In genomic region chrX:44218465-44218864, GRCh38 we compare ENCODE assay signal across 32 cellular contexts.
"Had no signal": no experiment of that assay in that cellular context is flagged by ENCODE, and none has a peak within 500 bp of the region (broad histone marks: within the 10 kb centered on the region; RNA-seq: fewer than 3 reads in every experiment).

No MANE protein-coding gene starts in this region.

- H3K9me3 ChIP-seq: neutrophil, psoas muscle, right lobe of liver, sigmoid colon, spleen, suprapubic skin, testis, tibial artery, transverse colon, upper lobe of right lung, uterus had no signal

- H3K9ac ChIP-seq: parathyroid adenoma had no signal

- H3K27me3 ChIP-seq: neutrophil, right lobe of liver, sigmoid colon, suprapubic skin, testis, tibial artery, transverse colon, upper lobe of right lung, uterus had no signal

- H3K4me1 Mint-ChIP-seq: naive thymus-derived CD8-positive, alpha-beta T cell; nephron progenitor cell; neural crest cell; stimulated activated memory B cell treated with anti-CD40 and anti-IgM and Interleukin-4, amounts not matched to agents 10 μg/mL and 1 μg/mL and 100 μg/mL, for 72 hours; stimulated activated naive CD8-positive, alpha-beta T cell treated with anti-CD3 and anti-CD28 coated beads, Interleukin-15, amount 100 ng/mL, for 72 hours had no signal

- H3K4me3 ChIP-seq: psoas muscle, right lobe of liver, sigmoid colon, smooth muscle cell, spleen, suprapubic skin, testis, tibial artery, transverse colon, upper lobe of right lung, uterus had no signal

- H3K27ac ChIP-seq: neutrophil, parathyroid adenoma, psoas muscle, right lobe of liver, sigmoid colon, spleen, suprapubic skin, testis, tibial artery, transverse colon, upper lobe of right lung, uterus had no signal

- ATAC-seq: naive thymus-derived CD8-positive, alpha-beta T cell; natural killer cell treated with Interleukin-12 subunit alpha and Interleukin-12 subunit beta and Interleukin-15 and Interleukin-18, amount 100 ng/mL, for 72 hours; psoas muscle; right cardiac atrium; right lobe of liver; stimulated activated memory B cell treated with anti-CD40 and anti-IgM and Interleukin-4, amounts not matched to agents 10 μg/mL and 1 μg/mL and 100 μg/mL, for 72 hours; stimulated activated naive CD8-positive, alpha-beta T cell treated with anti-CD3 and anti-CD28 coated beads, Interleukin-15, amount 100 ng/mL, for 72 hours; stimulated activated naive CD8-positive, alpha-beta T cell treated with anti-CD3 and anti-CD28 coated beads, Interleukin-15, Interleukin-2, amounts not matched to agents 100 U/mL and 50 U/mL, for 24 hours; upper lobe of right lung had no signal

- H3K9me3 Mint-ChIP-seq: natural killer cell treated with Interleukin-12 subunit alpha and Interleukin-12 subunit beta and Interleukin-15 and Interleukin-18, amount 100 ng/mL, for 72 hours; stimulated activated memory B cell treated with anti-CD40 and anti-IgM and Interleukin-4, amounts not matched to agents 10 μg/mL and 1 μg/mL and 100 μg/mL, for 72 hours; stimulated activated naive CD8-positive, alpha-beta T cell treated with anti-CD3 and anti-CD28 coated beads, Interleukin-15, amount 100 ng/mL, for 72 hours had no signal

- H3K79me2 ChIP-seq: parathyroid adenoma had no signal

- H3K36me3 Mint-ChIP-seq: natural killer cell treated with Interleukin-12 subunit alpha and Interleukin-12 subunit beta and Interleukin-15 and Interleukin-18, amount 100 ng/mL, for 72 hours; stimulated activated memory B cell treated with anti-CD40 and anti-IgM and Interleukin-4, amounts not matched to agents 10 μg/mL and 1 μg/mL and 100 μg/mL, for 72 hours; type B pancreatic cell had no signal

- H3K4me1 ChIP-seq: parathyroid adenoma, psoas muscle, right lobe of liver, spleen, testis, upper lobe of right lung, uterus had no signal

- H3K36me3 ChIP-seq: neutrophil, right lobe of liver, sigmoid colon, spleen, suprapubic skin, tibial artery, transverse colon, upper lobe of right lung, uterus had no signal

- DNase-seq: naive thymus-derived CD8-positive, alpha-beta T cell; nephron progenitor cell; nucleus accumbens; posterior cingulate gyrus; psoas muscle; right cardiac atrium; right lobe of liver; sigmoid colon; spleen; stimulated activated CD4-positive, alpha-beta T cell treated with anti-CD3 and anti-CD28 coated beads, Interleukin-12 subunit alpha, Interleukin-12 subunit beta, amount 100 ng/mL, for 4 hours; stimulated activated CD4-positive, alpha-beta T cell treated with anti-CD3 and anti-CD28 coated beads, Interleukin-1b, Interleukin-23, amount 100 ng/mL, for 48 hours; stimulated activated CD4-positive, alpha-beta T cell treated with anti-CD3 and anti-CD28 coated beads, Interleukin-4, amount 100 ng/mL, for 1 hour; stimulated activated CD4-positive, alpha-beta T cell treated with anti-CD3 and anti-CD28 coated beads, Interleukin-4, amount 100 ng/mL, for 4 hours; stimulated activated CD8-positive, alpha-beta memory T cell treated with anti-CD3 and anti-CD28 coated beads, Interleukin-4, amount 100 ng/mL, for 48 hours; stimulated activated naive CD4-positive, alpha-beta T cell; stimulated activated naive CD8-positive, alpha-beta T cell treated with anti-CD3 and anti-CD28 coated beads, Interleukin-15, amount 100 ng/mL, for 72 hours; stimulated activated naive CD8-positive, alpha-beta T cell treated with anti-CD3 and anti-CD28 coated beads, Interleukin-15, Interleukin-2, amounts not matched to agents 100 U/mL and 50 U/mL, for 24 hours; substantia nigra; testis; tibial artery; transverse colon; upper lobe of right lung; uterus had no signal

- H3K27ac Mint-ChIP-seq: naive thymus-derived CD8-positive, alpha-beta T cell; natural killer cell treated with Interleukin-12 subunit alpha and Interleukin-12 subunit beta and Interleukin-15 and Interleukin-18, amount 100 ng/mL, for 72 hours; nephron progenitor cell; progenitor cell of endocrine pancreas; stimulated activated memory B cell treated with anti-CD40 and anti-IgM and Interleukin-4, amounts not matched to agents 10 μg/mL and 1 μg/mL and 100 μg/mL, for 72 hours; stimulated activated naive CD8-positive, alpha-beta T cell treated with anti-CD3 and anti-CD28 coated beads, Interleukin-15, amount 100 ng/mL, for 72 hours; type B pancreatic cell had no signal

- H2AFZ ChIP-seq: parathyroid adenoma had no signal

- H3K4me2 ChIP-seq: smooth muscle cell had no signal

- H3K27me3 Mint-ChIP-seq: naive thymus-derived CD8-positive, alpha-beta T cell; progenitor cell of endocrine pancreas; stimulated activated naive CD8-positive, alpha-beta T cell treated with anti-CD3 and anti-CD28 coated beads, Interleukin-15, amount 100 ng/mL, for 72 hours; type B pancreatic cell had no signal

- H3K4me3 Mint-ChIP-seq: naive thymus-derived CD8-positive, alpha-beta T cell; natural killer cell treated with Interleukin-12 subunit alpha and Interleukin-12 subunit beta and Interleukin-15 and Interleukin-18, amount 100 ng/mL, for 72 hours; nephron progenitor cell; neural crest cell; stimulated activated memory B cell treated with anti-CD40 and anti-IgM and Interleukin-4, amounts not matched to agents 10 μg/mL and 1 μg/mL and 100 μg/mL, for 72 hours; stimulated activated naive CD8-positive, alpha-beta T cell treated with anti-CD3 and anti-CD28 coated beads, Interleukin-15, amount 100 ng/mL, for 72 hours; type B pancreatic cell had no signal
